10 cellular contexts compared by ENCODE assay signal in the genomic region with DNA sequence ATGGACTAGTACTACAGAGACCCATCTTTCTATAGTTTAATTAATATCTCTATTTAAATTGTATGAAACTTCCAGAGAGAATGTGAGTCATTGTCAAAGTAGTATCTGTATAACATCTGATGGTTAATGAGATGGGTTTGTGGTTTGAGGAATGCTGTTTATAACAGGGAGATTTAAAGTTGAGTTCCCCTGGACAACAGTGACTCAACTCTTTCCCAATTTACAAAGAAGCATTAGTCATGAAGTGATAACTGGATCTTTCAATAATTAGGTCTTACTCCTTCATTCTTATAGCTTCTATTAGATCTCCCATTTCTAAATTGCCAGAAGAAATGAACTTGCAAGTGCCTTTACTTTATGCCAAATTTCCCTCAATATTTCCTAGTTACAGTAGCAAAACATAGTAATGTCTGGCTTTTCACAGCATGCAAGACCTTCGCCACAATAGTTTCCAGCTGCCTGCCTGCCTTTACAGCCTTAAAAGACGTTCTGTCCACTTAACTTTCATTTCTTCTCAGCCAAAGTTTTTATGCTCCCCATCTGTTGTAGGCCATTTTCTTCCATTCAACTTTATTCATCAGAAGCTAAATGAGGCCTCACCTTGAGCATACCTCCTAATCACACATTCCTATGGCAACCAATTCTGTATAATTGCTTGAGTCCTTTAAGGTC. TPM values are rescaled to one million over a fixed set of nuclear protein-coding genes. Genes with fewer than 3 reads are reported as not detected.
DNase-seq lines count a peak whose midpoint lies in the region; ATAC-seq and TF ChIP-seq lines count a peak whose summit lies in the region.
"Had no signal": no experiment of that assay in that cellular context is flagged by ENCODE, and none has a peak within 500 bp of the region (broad histone marks: within the 10 kb centered on the region; RNA-seq: fewer than 3 reads in every experiment).

No MANE protein-coding gene starts in this region.

- H3K27me3 ChIP-seq in brain microvascular endothelial cell (replicated peaks) (no peaks in the 10 kb centered on the region), uterus (no peaks in the 10 kb centered on the region)
- H3K27me3 ChIP-seq: neutrophil had no signal

- no peaks in the 10 kb centered on the region for H3K9me3 ChIP-seq in uterus
- H3K9me3 ChIP-seq: neutrophil had no signal

- no peak for TF ChIP-seq POLR2A in uterus (IDR thresholded peaks at IDR 0.05)

- peaks cover 0 to 7% of the 10 kb centered on the region in 2 donors for H3K4me1 ChIP-seq in uterus

- H3K36me3 ChIP-seq in brain microvascular endothelial cell (replicated peaks), result no peaks in the 10 kb centered on the region
- no peaks in the 10 kb centered on the region for H3K36me3 ChIP-seq in uterus
- H3K36me3 ChIP-seq: neutrophil had no signal

- DNase-seq in Right ventricle myocardium superior (no peak), Right ventricle myocardium inferior (ENCODE audit: missing footprints) (no peak), brain microvascular endothelial cell (peak; percentile 76), left colon (peak in 1 of 2 donors; percentile 9), uterus (no peak), NCI-H446 treated with DMSO at 0.1 percent for 48 hours (lab: John Stamatoyannopoulos, UW) (no peak)
- DNase-seq: SHP77 treated with DMSO at 0.1 percent for 48 hours had no signal

- intact Hi-C loops in Right ventricle myocardium superior (cut with DNase I), result no loop called here
- intact Hi-C loops in Right ventricle myocardium inferior (cut with DNase I), result no loop called here
- intact Hi-C loops in left colon (cut with DNase I, micrococcal nuclease), result no loop called here
- intact Hi-C loops in uterus (cut with DNase I; ENCODE audit: low total_unique reads), result no loop called here

- peak overlapping the region; percentile 58 for H3K27ac ChIP-seq in brain microvascular endothelial cell
- peak overlapping the region; percentile 69 to 75 for H3K27ac ChIP-seq in uterus
- H3K27ac ChIP-seq: neutrophil had no signal

- peak; percentile 41 for ATAC-seq in Right ventricle myocardium superior (ENCODE audit: poor library complexity)
- ATAC-seq in Right ventricle myocardium inferior, result no peak
- peak; percentile 46 for ATAC-seq in left colon
- ATAC-seq in HG03432 (IDR thresholded peaks at IDR 0.05; ENCODE audit: unreplicated experiment), result no peak
- no peak for ATAC-seq in GM21447 (IDR thresholded peaks at IDR 0.05; ENCODE audit: unreplicated experiment)

- H3K4me3 ChIP-seq in brain microvascular endothelial cell (ENCODE audit: low read depth, low read length) (no peak overlapping the region), uterus (no peak overlapping the region)

- in situ Hi-C loops in brain microvascular endothelial cell (cut with HindIII; ENCODE audit: low pct_ligation_motif_present, low sequenced_read_pairs), result no loop called here

- TF ChIP-seq CTCF in brain microvascular endothelial cell (IDR thresholded peaks at IDR 0.05; ENCODE audit: low read depth, low read length, missing control alignments) (no peak), uterus (IDR thresholded peaks at IDR 0.05) (no peak)

RNA-seq across cellular contexts. Expression of a gene that starts 47.7 kb away (rescaled TPM):
- total RNA-seq in Right ventricle myocardium superior (15.0 TPM), Right ventricle myocardium inferior (16.5 TPM), left colon (10 to 100 TPM; 18.0 to 19.7 TPM), uterus (100 to 1,000 TPM in 1 of 4 donors, 10 to 100 TPM in 3; 24.8 to 103 (median 48.8) TPM)

Comparison
In these comparisons a context has a peak if more than half of its experiments do, and no peak if none do; other contexts are left out.
1. ATAC-seq: peak in Right ventricle myocardium superior (single experiment) and left colon (single experiment); none in Right ventricle myocardium inferior (single experiment), HG03432 (single experiment) and GM21447 (single experiment).